8 cellular contexts compared by ENCODE assay signal in genomic region chr14:102314242-102315011, GRCh38. TPM values are rescaled to one million over a fixed set of nuclear protein-coding genes. Genes with fewer than 3 reads are reported as not detected.
A peak's percentile ranks its signal among the peaks of the same experiment; 100 is the strongest.
DNase-seq lines count a peak whose midpoint lies in the region; ATAC-seq, FAIRE-seq and TF ChIP-seq lines count a peak whose summit lies in the region.

No MANE protein-coding gene starts in this region.

- TF ChIP-seq RAD21 in HepG2 (CRISPR knock-in tag; IDR thresholded peaks at IDR 0.05), result peak; percentile 97

- peaks cover 44% of the 10 kb centered on the region for H3K4me1 Mint-ChIP-seq in activated CD4-positive, alpha-beta T cell treated with anti-CD3 and anti-CD28 coated beads for 36 hours

- H3K4me3 ChIP-seq in ACC112 (ENCODE audit: low read depth, low read length), result peak overlapping the region; percentile 79
- H3K4me3 ChIP-seq in coronary artery, result peak overlapping the region; percentile 74
- H3K4me3 ChIP-seq in HepG2 (replicated peaks in 1 of 3; ENCODE audit: insufficient read depth in 1 of 3, low read depth in 2 of 3, low read length in 3 of 3), result peak overlapping the region; percentile 69 to 86 (median 71)

- ATAC-seq in GM18511 (IDR thresholded peaks at IDR 0.05; ENCODE audit: unreplicated experiment) (peak; percentile 66), HG03095 (IDR thresholded peaks at IDR 0.05; ENCODE audit: unreplicated experiment) (peak; percentile 51), HepG2 (peak; percentile 72)
- ATAC-seq in activated CD4-positive, alpha-beta T cell treated with anti-CD3 and anti-CD28 coated beads for 36 hours, result peak; percentile 58

- BruUV-seq in HepG2 (replicated peaks; lab: Mats Ljungman, UMichigan), result no TSS peak

- H3K36me3 Mint-ChIP-seq in activated CD4-positive, alpha-beta T cell treated with anti-CD3 and anti-CD28 coated beads for 36 hours (ENCODE audit: low read depth), result no peaks in the 10 kb centered on the region

- in situ Hi-C loops in HepG2 (cut with HindIII; ENCODE audit: extremely low pct_ligation_motif_present, low pct_unique_long_range_greater_than_20kb), result loop anchor here (5.0 to 10.0 kb wide), 3 partner anchors 77 to 352 kb away; partner anchors contain the start of gene DYNC1H1

- H3K9me3 ChIP-seq in HepG2 (ENCODE audit: low read length), result no peaks in the 10 kb centered on the region

- peak overlapping the region; percentile 83 for H3K27ac Mint-ChIP-seq in activated CD4-positive, alpha-beta T cell treated with anti-CD3 and anti-CD28 coated beads for 36 hours

- peak overlapping the region; percentile 86 for H3K4me2 ChIP-seq in HepG2 (ENCODE audit: low read depth, low read length)

- CTCF ChIA-PET in activated CD4-positive, alpha-beta T cell treated with anti-CD3 and anti-CD28 coated beads for 36 hours (lab: Charles Lee), result interaction anchor here (0.5 to 2.1 kb wide), 19 partner anchors 10 to 352 kb away, joined by 3 to 20 read pairs (median 3); partner anchors contain the start of genes CINP, MOK and TECPR2
- CTCF ChIA-PET in HepG2 (lab: Yijun Ruan, JAX; ENCODE audit: low intra/inter-chr PET ratio, low total read pairs), result interaction anchor here (1.0 to 3.0 kb wide), 3 partner anchors 19 to 100 kb away, joined by 3 to 44 read pairs (median 4); no protein-coding TSS in a partner anchor

- WGBS in HepG2 (ENCODE audit: low lambda C conversion rate), result 3% methylated on average over 39 of the region's 52 CpGs

- FAIRE-seq in HepG2 (lab: Jason Lieb, UNC), result no peak

- peaks cover 16% of the 10 kb centered on the region for H3K4me1 ChIP-seq in ACC112 (ENCODE audit: control insufficient read depth, insufficient read depth, low read length, unreplicated experiment)
- peaks cover 44% of the 10 kb centered on the region for H3K4me1 ChIP-seq in HepG2 (ENCODE audit: insufficient read depth, low read length)

- DNase-seq in NCI-H226 (peak; percentile 70), coronary artery (ENCODE audit: low spot score) (peak; percentile 87), HepG2 (ENCODE audit: low spot score) (peak; percentile 53)
- DNase-seq in activated CD4-positive, alpha-beta T cell treated with anti-CD3 and anti-CD28 coated beads for 36 hours, result peak; percentile 91
- peak; percentile 86 for DNase-seq in stimulated activated CD4-positive, alpha-beta T cell treated with anti-CD3 and anti-CD28 coated beads, Interleukin-2, amount 100 ng/mL, for 24 hours

- peak overlapping the region; percentile 90 for H2AFZ ChIP-seq in ACC112 (ENCODE audit: low read length, unreplicated experiment)
- H2AFZ ChIP-seq in HepG2 (ENCODE audit: low read length), result peak overlapping the region; percentile 97

- TF ChIP-seq POLR2A in HepG2 (IDR thresholded peaks at IDR 0.05; ENCODE audit: insufficient read depth in 1 of 2, low read depth in 2 of 2, low read length in 2 of 2), result no peak

- no peaks in the 10 kb centered on the region for H4K20me1 ChIP-seq in HepG2 (ENCODE audit: insufficient read depth, low read length)

- intact Hi-C loops in activated CD4-positive, alpha-beta T cell treated with anti-CD3 and anti-CD28 coated beads for 36 hours (cut with DNase I, micrococcal nuclease), result loop anchor here (1.0 to 10.0 kb wide), 12 partner anchors 9 to 610 kb away; partner anchors contain the start of genes DYNC1H1 (in 1 of the 2), HSP90AA1 (in 1 of the 2), MOK (in 1 of the 2) and TRAF3 (in 1 of the 2)
- intact Hi-C loops in HepG2 (cut with micrococcal nuclease; ENCODE audit: unreplicated experiment), result loop anchor here (1.0 to 5.0 kb wide), 3 partner anchors 79 to 203 kb away; no protein-coding TSS in a partner anchor

- H3K27me3 Mint-ChIP-seq in activated CD4-positive, alpha-beta T cell treated with anti-CD3 and anti-CD28 coated beads for 36 hours, result no peaks in the 10 kb centered on the region

- peak overlapping the region; percentile 67 for H3K27ac ChIP-seq in ACC112 (ENCODE audit: low read depth, low read length)
- peak overlapping the region in 1 of 2 donors; percentile 0 for H3K27ac ChIP-seq in coronary artery
- peak overlapping the region; percentile 10 for H3K27ac ChIP-seq in HepG2 (ENCODE audit: extremely low read length, insufficient read depth, low read length)

- peak overlapping the region; percentile 79 for H3K4me3 Mint-ChIP-seq in activated CD4-positive, alpha-beta T cell treated with anti-CD3 and anti-CD28 coated beads for 36 hours

- TF ChIP-seq EP300 in HepG2 (IDR thresholded peaks at IDR 0.05; ENCODE audit: low read depth in 2 of 2, low read length in 2 of 2), result no peak
- TF ChIP-seq EP300 in HepG2 (CRISPR knock-in tag; IDR thresholded peaks at IDR 0.05; ENCODE audit: borderline replicate concordance), result no peak

- H3K79me2 ChIP-seq in ACC112 (ENCODE audit: control insufficient read depth, insufficient read depth, low read length, unreplicated experiment) (no peaks in the 10 kb centered on the region), HepG2 (ENCODE audit: insufficient read depth, low read length) (no peaks in the 10 kb centered on the region)

- peak; percentile 95 for TF ChIP-seq CTCF in coronary artery (IDR thresholded peaks at IDR 0.05)
- TF ChIP-seq CTCF in HepG2 (CRISPR knock-in tag; IDR thresholded peaks at IDR 0.05), result peak; percentile 99

- H3K9ac ChIP-seq in HepG2 (ENCODE audit: insufficient read depth, low read depth, low read length), result peak overlapping the region; percentile 55

- POLR2A ChIA-PET in activated CD4-positive, alpha-beta T cell treated with anti-CD3 and anti-CD28 coated beads for 36 hours (lab: Charles Lee), result interaction anchor here (0.6 to 1.1 kb wide), 2 partner anchors 9 to 231 kb away, joined by 3 to 6 read pairs; partner anchors contain the start of gene MOK
- POLR2A ChIA-PET in HepG2 (lab: Yijun Ruan, JAX), result interaction anchor here (0.5 to 1.4 kb wide), 4 partner anchors 9 to 51 kb away, joined by 3 to 7 read pairs (median 3); partner anchors contain the start of gene MOK

- no peaks in the 10 kb centered on the region for H3K36me3 ChIP-seq in ACC112 (ENCODE audit: insufficient read depth, low read length)
- no peaks in the 10 kb centered on the region for H3K36me3 ChIP-seq in HepG2 (replicated peaks in 1 of 2; ENCODE audit: control insufficient read depth in 1 of 2, insufficient read depth in 2 of 2, low read length in 2 of 2)

- H3K27me3 ChIP-seq in ACC112 (ENCODE audit: insufficient read depth, low read length) (no peaks in the 10 kb centered on the region), HepG2 (ENCODE audit: control insufficient read depth in 1 of 2, insufficient read depth in 2 of 2, low read length in 2 of 2) (no peaks in the 10 kb centered on the region; a peak in 1 of 5 replicates)

- H3K9me3 Mint-ChIP-seq in activated CD4-positive, alpha-beta T cell treated with anti-CD3 and anti-CD28 coated beads for 36 hours (ENCODE audit: low read depth), result no peaks in the 10 kb centered on the region

RNA-seq across cellular contexts. Expression of gene ZNF839, which starts 5.1 kb away (rescaled TPM):
- 10 to 100 TPM; 15.4 to 16.4 TPM for total RNA-seq in activated CD4-positive, alpha-beta T cell treated with anti-CD3 and anti-CD28 coated beads for 36 hours
- 8.2 and 12.8 TPM in 2 replicates for total RNA-seq in HepG2 (2016; rRNA removed; fragmentation: Illumina TruSeq; extraction: Trizol)
- total RNA-seq in HepG2 (2016; cell fraction: cytosol; rRNA removed; fragmentation: Illumina TruSeq; extraction: Trizol; ENCODE audit: low read depth), result 9.1 and 10.6 TPM in 2 replicates
- total RNA-seq in HepG2 (2016; cell fraction: insoluble cytoplasmic fraction; rRNA removed; fragmentation: Illumina TruSeq; extraction: Trizol), result 8.4 and 10.7 TPM in 2 replicates
- total RNA-seq in HepG2 (2016; cell fraction: membrane; rRNA removed; fragmentation: Illumina TruSeq; extraction: Trizol), result 9.6 and 11.1 TPM in 2 replicates
- total RNA-seq in HepG2 (2016; cell fraction: nucleus; rRNA removed; fragmentation: Illumina TruSeq; extraction: Trizol), result 11.5 and 11.8 TPM in 2 replicates
- polyA plus RNA-seq in HepG2 (2011; rRNA removed), result 9.3 and 11.1 TPM in 2 replicates
- polyA plus RNA-seq in HepG2 (2011; cell fraction: cytosol; rRNA removed), result 5.1 and 6.1 TPM in 2 replicates
- 26.5 and 27.5 TPM in 2 replicates for polyA plus RNA-seq in HepG2 (2011; cell fraction: nucleus; rRNA removed)
- polyA plus RNA-seq in HepG2 (2012), result 4.2 and 5.2 TPM in 2 replicates
- polyA plus RNA-seq in HepG2 (2016; cell fraction: cytosol; fragmentation: Illumina TruSeq; extraction: Trizol; ENCODE audit: low read depth), result 1.3 and 1.6 TPM in 2 replicates
- 5.7 and 6.5 TPM in 2 replicates for polyA plus RNA-seq in HepG2 (2016; cell fraction: insoluble cytoplasmic fraction; fragmentation: Illumina TruSeq; extraction: Trizol; ENCODE audit: low read depth)
- polyA plus RNA-seq in HepG2 (2016; cell fraction: membrane; fragmentation: Illumina TruSeq; extraction: Trizol; ENCODE audit: low read depth), result 3.0 and 4.1 TPM in 2 replicates
- polyA plus RNA-seq in HepG2 (2016; cell fraction: nucleus; fragmentation: Illumina TruSeq; extraction: Trizol; ENCODE audit: insufficient read depth, low read depth), result 33.2 and 35.7 TPM in 2 replicates
- 7.4 and 14.9 TPM in 2 replicates for polyA minus RNA-seq in HepG2 (2011; rRNA and poly(A)+ RNA removed; ENCODE audit: low replicate concordance)
- 4.6 and 4.8 TPM in 2 replicates for polyA minus RNA-seq in HepG2 (2011; cell fraction: cytosol; rRNA and poly(A)+ RNA removed)
- polyA minus RNA-seq in HepG2 (2011; cell fraction: nucleus; rRNA and poly(A)+ RNA removed), result 11.6 and 11.8 TPM in 2 replicates

RNA-seq across cellular contexts. Expression of gene MOK, which starts 9.5 kb away (rescaled TPM):
- 1 to 10 TPM; 6.5 to 6.6 TPM for total RNA-seq in activated CD4-positive, alpha-beta T cell treated with anti-CD3 and anti-CD28 coated beads for 36 hours
- 11.8 and 15.3 TPM in 2 replicates for total RNA-seq in HepG2 (2016; rRNA removed; fragmentation: Illumina TruSeq; extraction: Trizol)
- total RNA-seq in HepG2 (2016; cell fraction: cytosol; rRNA removed; fragmentation: Illumina TruSeq; extraction: Trizol; ENCODE audit: low read depth), result 7.0 and 12.1 TPM in 2 replicates
- 10.5 and 15.8 TPM in 2 replicates for total RNA-seq in HepG2 (2016; cell fraction: insoluble cytoplasmic fraction; rRNA removed; fragmentation: Illumina TruSeq; extraction: Trizol)
- 15.2 and 16.8 TPM in 2 replicates for total RNA-seq in HepG2 (2016; cell fraction: membrane; rRNA removed; fragmentation: Illumina TruSeq; extraction: Trizol)
- total RNA-seq in HepG2 (2016; cell fraction: nucleus; rRNA removed; fragmentation: Illumina TruSeq; extraction: Trizol), result 26.0 and 26.9 TPM in 2 replicates
- polyA plus RNA-seq in HepG2 (2011; rRNA removed), result 16.9 and 17.6 TPM in 2 replicates
- polyA plus RNA-seq in HepG2 (2011; cell fraction: cytosol; rRNA removed), result 10.7 and 15.6 TPM in 2 replicates
- 56.1 and 57.8 TPM in 2 replicates for polyA plus RNA-seq in HepG2 (2011; cell fraction: nucleus; rRNA removed)
- 7.0 and 8.7 TPM in 2 replicates for polyA plus RNA-seq in HepG2 (2012)
- polyA plus RNA-seq in HepG2 (2016; cell fraction: cytosol; fragmentation: Illumina TruSeq; extraction: Trizol; ENCODE audit: low read depth), result 13.9 and 14.7 TPM in 2 replicates
- polyA plus RNA-seq in HepG2 (2016; cell fraction: insoluble cytoplasmic fraction; fragmentation: Illumina TruSeq; extraction: Trizol; ENCODE audit: low read depth), result 15.1 and 15.7 TPM in 2 replicates
- 19.4 and 21.3 TPM in 2 replicates for polyA plus RNA-seq in HepG2 (2016; cell fraction: membrane; fragmentation: Illumina TruSeq; extraction: Trizol; ENCODE audit: low read depth)
- 51.9 and 52.5 TPM in 2 replicates for polyA plus RNA-seq in HepG2 (2016; cell fraction: nucleus; fragmentation: Illumina TruSeq; extraction: Trizol; ENCODE audit: insufficient read depth, low read depth)
- 4.3 and 8.7 TPM in 2 replicates for polyA minus RNA-seq in HepG2 (2011; rRNA and poly(A)+ RNA removed; ENCODE audit: low replicate concordance)
- polyA minus RNA-seq in HepG2 (2011; cell fraction: cytosol; rRNA and poly(A)+ RNA removed), result 5.2 and 5.4 TPM in 2 replicates
- 29.5 and 42.1 TPM in 2 replicates for polyA minus RNA-seq in HepG2 (2011; cell fraction: nucleus; rRNA and poly(A)+ RNA removed)

RNA-seq across cellular contexts. Expression of gene CINP, which starts 48.3 kb away (rescaled TPM):
- 10 to 100 TPM; 47.0 to 51.4 TPM for total RNA-seq in activated CD4-positive, alpha-beta T cell treated with anti-CD3 and anti-CD28 coated beads for 36 hours
- 42.8 and 59.7 TPM in 2 replicates for total RNA-seq in HepG2 (2016; rRNA removed; fragmentation: Illumina TruSeq; extraction: Trizol)
- 9.8 and 10.7 TPM in 2 replicates for total RNA-seq in HepG2 (2016; cell fraction: cytosol; rRNA removed; fragmentation: Illumina TruSeq; extraction: Trizol; ENCODE audit: low read depth)
- 42.0 and 63.9 TPM in 2 replicates for total RNA-seq in HepG2 (2016; cell fraction: insoluble cytoplasmic fraction; rRNA removed; fragmentation: Illumina TruSeq; extraction: Trizol)
- total RNA-seq in HepG2 (2016; cell fraction: membrane; rRNA removed; fragmentation: Illumina TruSeq; extraction: Trizol), result 19.4 and 21.7 TPM in 2 replicates
- total RNA-seq in HepG2 (2016; cell fraction: nucleus; rRNA removed; fragmentation: Illumina TruSeq; extraction: Trizol), result 14.1 and 15.2 TPM in 2 replicates
- polyA plus RNA-seq in HepG2 (2011; rRNA removed), result 30.9 and 32.8 TPM in 2 replicates
- 37.0 and 48.8 TPM in 2 replicates for polyA plus RNA-seq in HepG2 (2011; cell fraction: cytosol; rRNA removed)
- polyA plus RNA-seq in HepG2 (2011; cell fraction: nucleus; rRNA removed), result 9.4 and 12.4 TPM in 2 replicates
- polyA plus RNA-seq in HepG2 (2012), result 22.1 and 22.3 TPM in 2 replicates
- polyA plus RNA-seq in HepG2 (2016; cell fraction: cytosol; fragmentation: Illumina TruSeq; extraction: Trizol; ENCODE audit: low read depth), result 14.5 and 14.8 TPM in 2 replicates
- 70.2 and 75.7 TPM in 2 replicates for polyA plus RNA-seq in HepG2 (2016; cell fraction: insoluble cytoplasmic fraction; fragmentation: Illumina TruSeq; extraction: Trizol; ENCODE audit: low read depth)
- 15.8 and 20.2 TPM in 2 replicates for polyA plus RNA-seq in HepG2 (2016; cell fraction: membrane; fragmentation: Illumina TruSeq; extraction: Trizol; ENCODE audit: low read depth)
- 24.1 and 25.0 TPM in 2 replicates for polyA plus RNA-seq in HepG2 (2016; cell fraction: nucleus; fragmentation: Illumina TruSeq; extraction: Trizol; ENCODE audit: insufficient read depth, low read depth)
- 47.0 and 60.6 TPM in 2 replicates for polyA minus RNA-seq in HepG2 (2011; rRNA and poly(A)+ RNA removed; ENCODE audit: low replicate concordance)
- polyA minus RNA-seq in HepG2 (2011; cell fraction: cytosol; rRNA and poly(A)+ RNA removed), result 13.5 and 13.8 TPM in 2 replicates
- polyA minus RNA-seq in HepG2 (2011; cell fraction: nucleus; rRNA and poly(A)+ RNA removed), result 17.0 and 18.9 TPM in 2 replicates

RNA-seq across cellular contexts. Expression of gene TECPR2, which starts 48.3 kb away (rescaled TPM):
- total RNA-seq in activated CD4-positive, alpha-beta T cell treated with anti-CD3 and anti-CD28 coated beads for 36 hours, result 1 to 10 TPM; 5.6 to 6.9 TPM
- total RNA-seq in HepG2 (2016; rRNA removed; fragmentation: Illumina TruSeq; extraction: Trizol), result 5.7 and 13.6 TPM in 2 replicates
- total RNA-seq in HepG2 (2016; cell fraction: cytosol; rRNA removed; fragmentation: Illumina TruSeq; extraction: Trizol; ENCODE audit: low read depth), result 1.9 and 2.0 TPM in 2 replicates
- 7.0 and 9.8 TPM in 2 replicates for total RNA-seq in HepG2 (2016; cell fraction: insoluble cytoplasmic fraction; rRNA removed; fragmentation: Illumina TruSeq; extraction: Trizol)
- total RNA-seq in HepG2 (2016; cell fraction: membrane; rRNA removed; fragmentation: Illumina TruSeq; extraction: Trizol), result 2.6 and 5.0 TPM in 2 replicates
- total RNA-seq in HepG2 (2016; cell fraction: nucleus; rRNA removed; fragmentation: Illumina TruSeq; extraction: Trizol), result 7.5 and 9.3 TPM in 2 replicates
- 3.5 and 4.6 TPM in 2 replicates for polyA plus RNA-seq in HepG2 (2011; rRNA removed)
- polyA plus RNA-seq in HepG2 (2011; cell fraction: cytosol; rRNA removed), result 2.6 and 2.7 TPM in 2 replicates
- 7.3 and 11.9 TPM in 2 replicates for polyA plus RNA-seq in HepG2 (2011; cell fraction: nucleus; rRNA removed)
- polyA plus RNA-seq in HepG2 (2012), result 3.2 and 3.8 TPM in 2 replicates
- polyA plus RNA-seq in HepG2 (2016; cell fraction: cytosol; fragmentation: Illumina TruSeq; extraction: Trizol; ENCODE audit: low read depth), result 0.25 and 0.41 TPM in 2 replicates
- 3.3 and 5.5 TPM in 2 replicates for polyA plus RNA-seq in HepG2 (2016; cell fraction: insoluble cytoplasmic fraction; fragmentation: Illumina TruSeq; extraction: Trizol; ENCODE audit: low read depth)
- 0.94 and 1.0 TPM in 2 replicates for polyA plus RNA-seq in HepG2 (2016; cell fraction: membrane; fragmentation: Illumina TruSeq; extraction: Trizol; ENCODE audit: low read depth)
- polyA plus RNA-seq in HepG2 (2016; cell fraction: nucleus; fragmentation: Illumina TruSeq; extraction: Trizol; ENCODE audit: insufficient read depth, low read depth), result 8.0 and 10.0 TPM in 2 replicates
- 12.3 and 15.8 TPM in 2 replicates for polyA minus RNA-seq in HepG2 (2011; rRNA and poly(A)+ RNA removed; ENCODE audit: low replicate concordance)
- polyA minus RNA-seq in HepG2 (2011; cell fraction: cytosol; rRNA and poly(A)+ RNA removed), result 3.6 and 7.3 TPM in 2 replicates
- polyA minus RNA-seq in HepG2 (2011; cell fraction: nucleus; rRNA and poly(A)+ RNA removed), result 8.8 and 9.8 TPM in 2 replicates
